8 cellular contexts compared by ENCODE assay signal in the genomic region with DNA sequence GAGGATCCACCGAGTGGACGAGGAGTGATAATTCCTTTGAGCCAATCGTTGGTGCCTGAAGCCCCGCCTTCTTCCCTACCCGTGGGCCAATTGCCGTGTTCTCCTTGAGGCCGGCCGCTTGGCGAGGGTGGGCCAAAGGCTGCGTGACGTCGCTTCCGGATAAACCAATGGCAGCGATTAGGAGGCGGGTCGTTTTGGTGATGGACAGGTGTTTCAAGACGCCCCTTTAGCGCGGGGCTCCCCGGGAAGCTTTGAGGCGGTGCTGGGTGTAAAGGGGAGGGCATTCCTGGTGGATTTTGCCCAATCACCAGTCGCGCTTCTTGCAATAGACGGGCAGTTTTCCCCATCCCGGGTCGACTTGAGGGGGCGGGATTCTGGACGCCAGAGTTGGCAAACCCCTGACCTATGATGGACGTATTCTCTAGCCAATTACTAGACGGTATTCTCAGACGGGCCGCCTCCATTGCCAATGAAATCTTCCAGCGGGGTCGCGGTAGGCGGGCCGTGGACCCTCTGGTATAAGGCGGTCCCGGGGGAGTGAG. TPM values are rescaled to one million over a fixed set of nuclear protein-coding genes. Genes with fewer than 3 reads are reported as not detected.
A peak's percentile ranks its signal among the peaks of the same experiment; 100 is the strongest.
DNase-seq lines count a peak whose midpoint lies in the region; ATAC-seq and TF ChIP-seq lines count a peak whose summit lies in the region.

No MANE protein-coding gene starts in this region.

- H3K4me1 ChIP-seq in spleen = peaks cover 23 to 90% (median 55%) of the 10 kb centered on the region in 6 donors

- H3K27me3 ChIP-seq in spleen (replicated peaks in 1 of 7) = no peaks in the 10 kb centered on the region

- in situ Hi-C loops in ACHN (cut with HindIII; ENCODE audit: low pct_ligation_motif_present, low pct_unique_long_range_greater_than_20kb, low sequenced_read_pairs) = no loop called here

- peak; percentile 68 for ATAC-seq in GM18909 (IDR thresholded peaks at IDR 0.05; ENCODE audit: poor library complexity, unreplicated experiment)
- peak; percentile 68 for ATAC-seq in HG03280 (IDR thresholded peaks at IDR 0.05; ENCODE audit: unreplicated experiment)
- ATAC-seq in central memory CD8-positive, alpha-beta T cell (replicated peaks; ENCODE audit: extremely low read depth, poor library complexity, severe bottlenecking) = peak; percentile 75

- peak overlapping the region; percentile 97 for H3K4me3 Mint-ChIP-seq in central memory CD8-positive, alpha-beta T cell

- DNase-seq in ACHN (peak; percentile 98), NCI-H345 (lab: John Stamatoyannopoulos, UW) (peak; percentile 100), iris pigment epithelial cell (ENCODE audit: low read depth) (peak; percentile 100), spleen (peak; percentile 99)
- DNase-seq in activated CD4-positive, CD25-positive, alpha-beta regulatory T cell treated with anti-CD3 and anti-CD28 coated beads, Interleukin-2, amount 50 U/mL, for 16 hours (ENCODE audit: low read depth, low spot score) = peak; percentile 97
- DNase-seq in central memory CD8-positive, alpha-beta T cell (ENCODE audit: low spot score in 2 of 2) = peak; percentile 92 to 98

- WGBS in spleen, 5 donors = 0% methylated on average over 38 to 39 of the region's 39 CpGs

- no peaks in the 10 kb centered on the region for H3K9me3 ChIP-seq in spleen

- H3K27me3 Mint-ChIP-seq in central memory CD8-positive, alpha-beta T cell = no peaks in the 10 kb centered on the region

- H3K9me3 Mint-ChIP-seq in central memory CD8-positive, alpha-beta T cell = no peaks in the 10 kb centered on the region

- H3K36me3 ChIP-seq in spleen = peaks cover 0 to 22% (median 6%) of the 10 kb centered on the region in 6 donors

- TF ChIP-seq CTCF in spleen (IDR thresholded peaks at IDR 0.05 in 8 of 11, conservative IDR thresholded peaks at IDR 0.05 in 3 of 11) = peak in 1 of 11 experiments; percentile 30

- intact Hi-C loops in spleen (cut with DNase I; ENCODE audit: low total_unique reads) = loop anchor here (10.0 kb wide), 1 partner anchor 102 kb away; no protein-coding TSS in a partner anchor

- H3K27ac Mint-ChIP-seq in central memory CD8-positive, alpha-beta T cell (ENCODE audit: low read depth) = peak overlapping the region; percentile 99

- H3K27ac ChIP-seq in spleen = peak overlapping the region; percentile 89 to 97 (median 94)

- H3K36me3 Mint-ChIP-seq in central memory CD8-positive, alpha-beta T cell (ENCODE audit: insufficient read depth) = peaks cover 23% of the 10 kb centered on the region

- peak overlapping the region; percentile 88 to 100 (median 98) for H3K4me3 ChIP-seq in spleen

- TF ChIP-seq POLR2A in spleen (IDR thresholded peaks at IDR 0.05) = no peak

- H3K4me1 Mint-ChIP-seq in central memory CD8-positive, alpha-beta T cell = peaks cover 48% of the 10 kb centered on the region

RNA-seq across cellular contexts. Expression of gene PRMT1, which starts 0.3 kb away (rescaled TPM):
- 100 to 1,000 TPM; 108 to 136 (median 115) TPM for total RNA-seq in spleen
- polyA plus RNA-seq in spleen = 100 to 1,000 TPM; 114 to 175 (median 134) TPM

RNA-seq across cellular contexts. Expression of gene BCL2L12, which starts 11.0 kb away (rescaled TPM):
- 10 to 100 TPM in 6 of 7 donors, 1 to 10 TPM in 1; 7.8 to 26.6 (median 16.3) TPM for total RNA-seq in spleen
- 10 to 100 TPM; 26.5 to 36.7 (median 30.1) TPM for polyA plus RNA-seq in spleen

RNA-seq across cellular contexts. Expression of gene IRF3, which starts 11.1 kb away (rescaled TPM):
- 100 to 1,000 TPM in 4 of 7 donors, 10 to 100 TPM in 3; 87.9 to 150 (median 127) TPM for total RNA-seq in spleen
- polyA plus RNA-seq in spleen = 100 to 1,000 TPM; 127 to 294 (median 276) TPM

RNA-seq across cellular contexts. Expression of gene ADM5, which starts 12.6 kb away (rescaled TPM):
- total RNA-seq in spleen = 10 to 100 TPM in 1 of 7 donors, 1 to 10 TPM in 6; 1.4 to 14.2 (median 5.0) TPM
- 1 to 10 TPM; 1.5 to 3.6 (median 3.5) TPM for polyA plus RNA-seq in spleen

RNA-seq across cellular contexts. Expression of gene CPT1C, which starts 14.2 kb away (rescaled TPM):
- 10 to 100 TPM in 5 of 7 donors, 1 to 10 TPM in 2; 6.8 to 17.0 (median 16.4) TPM for total RNA-seq in spleen
- 10 to 100 TPM in 2 of 3 donors, 1 to 10 TPM in 1; 5.2 to 15.7 (median 11.8) TPM for polyA plus RNA-seq in spleen

Comparison
In these comparisons a context has a peak if more than half of its experiments do, and no peak if none do; other contexts are left out.
1. Peak in every context shown above with its lines: DNase-seq, ATAC-seq, H3K4me3 ChIP-seq and H3K27ac ChIP-seq.